In the genomic region with DNA sequence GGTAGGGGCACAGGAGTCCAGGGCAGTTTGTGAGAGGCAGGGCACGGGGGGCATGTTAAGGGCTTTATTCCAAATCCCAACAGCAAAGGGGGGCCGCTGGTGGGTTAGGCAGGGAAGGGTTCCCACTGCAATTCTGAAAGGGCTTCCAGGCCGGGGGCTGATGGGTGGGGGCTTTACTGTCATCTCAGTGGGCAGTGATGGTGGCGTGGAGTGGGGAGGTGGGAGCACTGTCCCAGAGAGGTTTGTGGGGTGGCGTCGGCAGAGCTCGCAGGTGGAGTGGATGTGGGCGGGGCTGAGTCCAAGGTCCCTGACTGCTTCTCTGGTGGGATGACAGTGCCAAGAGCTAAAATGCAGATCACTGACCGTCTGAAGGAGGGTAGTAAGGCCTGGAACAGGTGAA, we compare ENCODE assay signal across 15 cellular contexts.
A peak's percentile ranks its signal among the peaks of the same experiment; 100 is the strongest.
DNase-seq lines count a peak whose midpoint lies in the region; ATAC-seq and TF ChIP-seq lines count a peak whose summit lies in the region.
"Had no signal": no experiment of that assay in that cellular context is flagged by ENCODE, and none has a peak within 500 bp of the region (broad histone marks: within the 10 kb centered on the region; RNA-seq: fewer than 3 reads in every experiment).

No MANE protein-coding gene starts in this region.

- POLR2A ChIA-PET in MCF 10A (lab: Yijun Ruan, JAX) = no interaction called here

- no peak overlapping the region for H2BK12ac ChIP-seq in neuronal stem cell (ENCODE audit: low read length)

- no peaks in the 10 kb centered on the region for H3K79me1 ChIP-seq in neuronal stem cell (ENCODE audit: low read depth, low read length)

- H3K27me3 ChIP-seq in breast epithelium (no peaks in the 10 kb centered on the region), neuronal stem cell (ENCODE audit: control insufficient read depth in 3 of 3, insufficient read depth in 3 of 3, low read depth in 1 of 3, low read length in 3 of 3) (no peaks in the 10 kb centered on the region)

- H2BK15ac ChIP-seq in neuronal stem cell (ENCODE audit: low read length) = no peak overlapping the region

- peaks cover 6% of the 10 kb centered on the region for H3K4me1 Mint-ChIP-seq in MCF 10A (ENCODE audit: insufficient read depth, unreplicated experiment)
- H3K4me1 Mint-ChIP-seq in activated T-helper 1 cell treated with anti-CD3 and anti-CD28 coated beads, Interleukin-12 subunit alpha, Interleukin-12 subunit beta, Interleukin-2, Interleukin-4 antibody, amounts not matched to agents 30 ng/mL and 10 ng/mL and 1 ng/mL, durations not matched to agents 14 hours and 24 hours and 36 hours (ENCODE audit: low read depth) = no peaks in the 10 kb centered on the region
- peaks cover 14% of the 10 kb centered on the region for H3K4me1 Mint-ChIP-seq in activated naive CD4-positive, alpha-beta T cell treated with anti-CD3 and anti-CD28 coated beads for 36 hours (ENCODE audit: low read depth)

- H3K14ac ChIP-seq in neuronal stem cell (ENCODE audit: low read length) = peak overlapping the region; percentile 12

- no peak overlapping the region for H3K4ac ChIP-seq in neuronal stem cell (ENCODE audit: low read length)

- H3K27ac Mint-ChIP-seq in MCF 10A (ENCODE audit: low read depth, unreplicated experiment) = peak overlapping the region; percentile 44
- H3K27ac Mint-ChIP-seq in activated T-helper 1 cell treated with anti-CD3 and anti-CD28 coated beads, Interleukin-12 subunit alpha, Interleukin-12 subunit beta, Interleukin-2, Interleukin-4 antibody, amounts not matched to agents 30 ng/mL and 10 ng/mL and 1 ng/mL, durations not matched to agents 14 hours and 24 hours and 36 hours = no peak overlapping the region
- no peak overlapping the region for H3K27ac Mint-ChIP-seq in activated naive CD4-positive, alpha-beta T cell treated with anti-CD3 and anti-CD28 coated beads for 36 hours
- H3K27ac Mint-ChIP-seq: CD14-positive monocyte; CD8-positive, alpha-beta T cell had no signal

- H3K4me2 ChIP-seq in neuronal stem cell (ENCODE audit: insufficient read depth, low read length, poor library complexity, severe bottlenecking) = no peak overlapping the region

- H3K4me1 ChIP-seq in breast epithelium = no peaks in the 10 kb centered on the region
- H3K4me1 ChIP-seq in neuronal stem cell (ENCODE audit: control insufficient read depth in 2 of 2, insufficient read depth in 1 of 2, low read depth in 1 of 2, low read length in 2 of 2) = peaks cover 3 to 5% of the 10 kb centered on the region in 2 donors

- H3K9me3 ChIP-seq in breast epithelium (no peaks in the 10 kb centered on the region), neuronal stem cell (replicated peaks in 1 of 2; ENCODE audit: control insufficient read depth in 2 of 2, insufficient read depth in 1 of 2, low read depth in 1 of 2, low read length in 2 of 2) (no peaks in the 10 kb centered on the region)

- no peaks in the 10 kb centered on the region for H3K9me3 Mint-ChIP-seq in MCF 10A (ENCODE audit: unreplicated experiment)
- no peaks in the 10 kb centered on the region for H3K9me3 Mint-ChIP-seq in activated T-helper 1 cell treated with anti-CD3 and anti-CD28 coated beads, Interleukin-12 subunit alpha, Interleukin-12 subunit beta, Interleukin-2, Interleukin-4 antibody, amounts not matched to agents 30 ng/mL and 10 ng/mL and 1 ng/mL, durations not matched to agents 14 hours and 24 hours and 36 hours
- H3K9me3 Mint-ChIP-seq in activated naive CD4-positive, alpha-beta T cell treated with anti-CD3 and anti-CD28 coated beads for 36 hours = no peaks in the 10 kb centered on the region
- H3K9me3 Mint-ChIP-seq: CD8-positive, alpha-beta T cell had no signal

- H2BK5ac ChIP-seq in neuronal stem cell (ENCODE audit: low read length) = no peak overlapping the region

- no peaks in the 10 kb centered on the region for H3K27me3 Mint-ChIP-seq in MCF 10A (ENCODE audit: insufficient read depth, unreplicated experiment)
- peaks cover 8% of the 10 kb centered on the region for H3K27me3 Mint-ChIP-seq in activated T-helper 1 cell treated with anti-CD3 and anti-CD28 coated beads, Interleukin-12 subunit alpha, Interleukin-12 subunit beta, Interleukin-2, Interleukin-4 antibody, amounts not matched to agents 30 ng/mL and 10 ng/mL and 1 ng/mL, durations not matched to agents 14 hours and 24 hours and 36 hours (ENCODE audit: insufficient read depth)
- peaks cover 15% of the 10 kb centered on the region for H3K27me3 Mint-ChIP-seq in activated naive CD4-positive, alpha-beta T cell treated with anti-CD3 and anti-CD28 coated beads for 36 hours (ENCODE audit: low read depth)

- WGBS in neuronal stem cell (ENCODE audit: extremely low coverage in 2 of 2, insufficient read length in 2 of 2, insufficient replicate concordance in 1 of 2), 2 donors = no CpG with 5 or more reads among the region's 9 CpGs

- no peak overlapping the region for H4K91ac ChIP-seq in neuronal stem cell (ENCODE audit: low read depth, low read length, poor library complexity)

- no peak overlapping the region for H2BK120ac ChIP-seq in neuronal stem cell (ENCODE audit: low read depth, low read length)

- H3K27ac ChIP-seq in breast epithelium (no peak overlapping the region), neuronal stem cell (replicated peaks; ENCODE audit: low read length) (no peak overlapping the region)
- H3K27ac ChIP-seq: 22Rv1, GM23248 had no signal

- H3K36me3 Mint-ChIP-seq in MCF 10A (ENCODE audit: insufficient read depth, unreplicated experiment) = no peaks in the 10 kb centered on the region
- H3K36me3 Mint-ChIP-seq in activated T-helper 1 cell treated with anti-CD3 and anti-CD28 coated beads, Interleukin-12 subunit alpha, Interleukin-12 subunit beta, Interleukin-2, Interleukin-4 antibody, amounts not matched to agents 30 ng/mL and 10 ng/mL and 1 ng/mL, durations not matched to agents 14 hours and 24 hours and 36 hours (ENCODE audit: low read depth) = no peaks in the 10 kb centered on the region
- H3K36me3 Mint-ChIP-seq in activated naive CD4-positive, alpha-beta T cell treated with anti-CD3 and anti-CD28 coated beads for 36 hours (ENCODE audit: low read depth) = no peaks in the 10 kb centered on the region
- H3K36me3 Mint-ChIP-seq: CD14-positive monocyte; CD8-positive, alpha-beta T cell had no signal

- no peak for TF ChIP-seq CTCF in MCF 10A (IDR thresholded peaks at IDR 0.05; ENCODE audit: unreplicated experiment)
- no peak for TF ChIP-seq CTCF in breast epithelium (IDR thresholded peaks at IDR 0.05)

- no peak overlapping the region for H3K23ac ChIP-seq in neuronal stem cell (ENCODE audit: low read depth, low read length, poor library complexity)

- intact Hi-C loops in MCF 10A (cut with micrococcal nuclease) = no loop called here
- intact Hi-C loops in breast epithelium (cut with DNase I; ENCODE audit: low total_unique reads) = no loop called here
- intact Hi-C loops in activated T-helper 1 cell treated with anti-CD3 and anti-CD28 coated beads, Interleukin-12 subunit alpha, Interleukin-12 subunit beta, Interleukin-2, Interleukin-4 antibody, amounts not matched to agents 30 ng/mL and 10 ng/mL and 1 ng/mL, durations not matched to agents 14 hours and 24 hours and 36 hours (cut with micrococcal nuclease) = no loop called here
- intact Hi-C loops in activated naive CD4-positive, alpha-beta T cell treated with anti-CD3 and anti-CD28 coated beads for 36 hours (cut with micrococcal nuclease) = no loop called here

- H3K9ac ChIP-seq in neuronal stem cell (ENCODE audit: low read depth, low read length, poor library complexity) = no peak overlapping the region
- H3K9ac ChIP-seq: GM23248 had no signal

- H3K4me3 ChIP-seq in breast epithelium (no peak overlapping the region), neuronal stem cell (ENCODE audit: low read length in 2 of 2) (no peak overlapping the region)
- H3K4me3 ChIP-seq: GM23248 had no signal

- H3K36me3 ChIP-seq in breast epithelium (no peaks in the 10 kb centered on the region), neuronal stem cell (replicated peaks in 1 of 2; ENCODE audit: control insufficient read depth in 2 of 2, insufficient read depth in 2 of 2, low read length in 2 of 2) (peaks cover 27 to 53% of the 10 kb centered on the region in 2 donors)

- DNase-seq in MCF 10A (ENCODE audit: unreplicated experiment) (no peak), breast epithelium (ENCODE audit: low spot score in 2 of 2) (no peak), left lobe of liver (ENCODE audit: low spot score) (no peak), neuronal stem cell (ENCODE audit: low spot score) (no peak)
- no peak for DNase-seq in activated T-helper 1 cell treated with anti-CD3 and anti-CD28 coated beads, Interleukin-12 subunit alpha, Interleukin-12 subunit beta, Interleukin-2, Interleukin-4 antibody, amounts not matched to agents 30 ng/mL and 10 ng/mL and 1 ng/mL, durations not matched to agents 14 hours and 24 hours and 36 hours (ENCODE audit: low spot score)
- DNase-seq in activated naive CD4-positive, alpha-beta T cell treated with anti-CD3 and anti-CD28 coated beads for 36 hours = no peak
- DNase-seq: CD8-positive, alpha-beta T cell; COR-L47; DMS153; DND-41; GDM1; GM23248 had no signal

- no TSS peak for BruUV-seq in MCF 10A (replicated peaks; lab: Mats Ljungman, UMichigan)

- no peak overlapping the region for H2AFZ ChIP-seq in neuronal stem cell (ENCODE audit: low read length)
- H2AFZ ChIP-seq: GM23248 had no signal

- no peak for TF ChIP-seq POLR2A in breast epithelium (IDR thresholded peaks at IDR 0.05)

- H3K18ac ChIP-seq in neuronal stem cell (ENCODE audit: low read length) = no peak overlapping the region

- no peak overlapping the region for H2AK5ac ChIP-seq in neuronal stem cell (ENCODE audit: low read depth, low read length)

- H4K8ac ChIP-seq in neuronal stem cell (ENCODE audit: low read depth, low read length) = no peak overlapping the region

- H3K4me3 Mint-ChIP-seq in MCF 10A (ENCODE audit: unreplicated experiment) = no peak overlapping the region
- H3K4me3 Mint-ChIP-seq in activated T-helper 1 cell treated with anti-CD3 and anti-CD28 coated beads, Interleukin-12 subunit alpha, Interleukin-12 subunit beta, Interleukin-2, Interleukin-4 antibody, amounts not matched to agents 30 ng/mL and 10 ng/mL and 1 ng/mL, durations not matched to agents 14 hours and 24 hours and 36 hours = no peak overlapping the region
- H3K4me3 Mint-ChIP-seq in activated naive CD4-positive, alpha-beta T cell treated with anti-CD3 and anti-CD28 coated beads for 36 hours = no peak overlapping the region
- H3K4me3 Mint-ChIP-seq: CD14-positive monocyte; CD8-positive, alpha-beta T cell had no signal

- ATAC-seq in left lobe of liver (peak; percentile 32), GM18868 (IDR thresholded peaks at IDR 0.05; ENCODE audit: unreplicated experiment) (no peak)
- ATAC-seq: CD8-positive, alpha-beta T cell had no signal

- CTCF ChIA-PET in MCF 10A (lab: Yijun Ruan, JAX) = no interaction called here
- CTCF ChIA-PET in activated naive CD4-positive, alpha-beta T cell treated with anti-CD3 and anti-CD28 coated beads for 36 hours (lab: Charles Lee) = no interaction called here
